In genomic region chr1:53195211-53195909, GRCh38 we compare ENCODE assay signal across 11 cellular contexts. TPM values are rescaled to one million over a fixed set of nuclear protein-coding genes. Genes with fewer than 3 reads are reported as not detected.
A peak's percentile ranks its signal among the peaks of the same experiment; 100 is the strongest.
DNase-seq lines count a peak whose midpoint lies in the region; ATAC-seq and TF ChIP-seq lines count a peak whose summit lies in the region.
"Had no signal": no experiment of that assay in that cellular context is flagged by ENCODE, and none has a peak within 500 bp of the region (broad histone marks: within the 10 kb centered on the region; RNA-seq: fewer than 3 reads in every experiment).

No MANE protein-coding gene starts in this region.

- H3K36me3 Mint-ChIP-seq in effector memory CD8-positive, alpha-beta T cell (ENCODE audit: insufficient read depth): peaks cover 13% of the 10 kb centered on the region
- peaks cover 3% of the 10 kb centered on the region for H3K36me3 Mint-ChIP-seq in neural progenitor cell

- H3F3A ChIP-seq in neural progenitor cell (ENCODE audit: low read depth): no peaks in the 10 kb centered on the region

- no peaks in the 10 kb centered on the region for H3K27me3 ChIP-seq in ACC112 (ENCODE audit: insufficient read depth, low read length)
- no peaks in the 10 kb centered on the region for H3K27me3 ChIP-seq in KMS-11 (ENCODE audit: insufficient read depth, low read depth)
- H3K27me3 ChIP-seq in neural progenitor cell: peaks cover 12% of the 10 kb centered on the region
- H3K27me3 ChIP-seq: BLaER1 treated with 17β-estradiol and CSF1 and Interleukin-3, amounts not matched to agents 10 nM and 100 nM had no signal

- H3K27ac Mint-ChIP-seq in effector memory CD8-positive, alpha-beta T cell: peak overlapping the region; percentile 96 to 99
- H3K27ac Mint-ChIP-seq in neural progenitor cell: no peak overlapping the region

- H3K27ac ChIP-seq in ACC112 (ENCODE audit: low read depth, low read length) (no peak overlapping the region), KMS-11 (no peak overlapping the region), neural progenitor cell (no peak overlapping the region)

- H3K4me3 ChIP-seq in ACC112 (ENCODE audit: low read depth, low read length) (peak overlapping the region; percentile 92), KMS-11 (IDR thresholded peaks at IDR 0.05; ENCODE audit: insufficient read depth, low read depth, low read length) (no peak overlapping the region), neural progenitor cell (no peak overlapping the region)

- DNase-seq in effector memory CD8-positive, alpha-beta T cell: no peak
- DNase-seq in neural progenitor cell (ENCODE audit: low spot score) (no peak), NCI-H446 (lab: John Stamatoyannopoulos, UW) (no peak), GM13976 (ENCODE audit: low spot score) (no peak)
- DNase-seq: amygdala; NK-92 treated with Interleukin-12 subunit alpha and Interleukin-12 subunit beta, amount 100 ng/mL, for 24 hours had no signal

- no peak overlapping the region for H3K9ac ChIP-seq in KMS-11
- no peak overlapping the region for H3K9ac ChIP-seq in neural progenitor cell

- no peak for ATAC-seq in effector memory CD8-positive, alpha-beta T cell (replicated peaks)
- no peak for ATAC-seq in HG02981 (IDR thresholded peaks at IDR 0.05; ENCODE audit: unreplicated experiment)
- ATAC-seq in GM18511 (IDR thresholded peaks at IDR 0.05; ENCODE audit: unreplicated experiment): no peak

- in situ Hi-C loops in GM13976 (cut with MboI; ENCODE audit: low sequenced_read_pairs, unreplicated experiment): loop anchor here (25.0 kb wide), 2 partner anchors 283 to 483 kb away; partner anchors contain the start of gene ECHDC2

- H3K4me1 ChIP-seq in ACC112 (ENCODE audit: control insufficient read depth, insufficient read depth, low read length, unreplicated experiment) (peaks cover 22% of the 10 kb centered on the region), KMS-11 (ENCODE audit: low read depth, poor library complexity, severe bottlenecking) (peaks cover 14% of the 10 kb centered on the region), neural progenitor cell (peaks cover 10% of the 10 kb centered on the region)

- H3K4me2 ChIP-seq in KMS-11: no peak overlapping the region
- H3K4me2 ChIP-seq in neural progenitor cell: no peak overlapping the region

- no peaks in the 10 kb centered on the region for H3K9me3 Mint-ChIP-seq in effector memory CD8-positive, alpha-beta T cell
- peaks cover 2% of the 10 kb centered on the region for H3K9me3 Mint-ChIP-seq in neural progenitor cell

- no peaks in the 10 kb centered on the region for H3K36me3 ChIP-seq in ACC112 (ENCODE audit: insufficient read depth, low read length)
- no peaks in the 10 kb centered on the region for H3K36me3 ChIP-seq in KMS-11 (ENCODE audit: insufficient read depth)
- no peaks in the 10 kb centered on the region for H3K36me3 ChIP-seq in neural progenitor cell

- peaks cover 18 to 19% of the 10 kb centered on the region in 2 donors for H3K4me1 Mint-ChIP-seq in effector memory CD8-positive, alpha-beta T cell (ENCODE audit: low read depth in 2 of 2)
- peaks cover 24% of the 10 kb centered on the region for H3K4me1 Mint-ChIP-seq in neural progenitor cell

- H4K20me1 ChIP-seq in KMS-11 (ENCODE audit: insufficient read depth): no peaks in the 10 kb centered on the region
- H4K20me1 ChIP-seq in neural progenitor cell (ENCODE audit: low read depth): no peaks in the 10 kb centered on the region
- H4K20me1 ChIP-seq: BLaER1 treated with 17β-estradiol and CSF1 and Interleukin-3, amounts not matched to agents 10 nM and 100 nM had no signal

- no peaks in the 10 kb centered on the region for H3K27me3 Mint-ChIP-seq in effector memory CD8-positive, alpha-beta T cell
- peaks cover 2% of the 10 kb centered on the region for H3K27me3 Mint-ChIP-seq in neural progenitor cell (ENCODE audit: insufficient read depth, low read depth)

- H2AFZ ChIP-seq in ACC112 (ENCODE audit: low read length, unreplicated experiment) (peak overlapping the region; percentile 79), KMS-11 (ENCODE audit: low read depth) (peak overlapping the region; percentile 99; the same call in 1 of the 2 replicates), neural progenitor cell (replicated peaks) (peak overlapping the region; percentile 81)

- TF ChIP-seq CTCF in KMS-11 (conservative IDR thresholded peaks at IDR 0.05; ENCODE audit: low read depth, low read length) (no peak), neural progenitor cell (IDR thresholded peaks at IDR 0.05) (no peak), GM13976 (IDR thresholded peaks at IDR 0.05; ENCODE audit: borderline replicate concordance, control extremely low read depth, extremely low read depth, insufficient read depth, missing control alignments) (no peak)

- peak overlapping the region; percentile 81 to 82 for H3K4me3 Mint-ChIP-seq in effector memory CD8-positive, alpha-beta T cell
- peak overlapping the region; percentile 87 for H3K4me3 Mint-ChIP-seq in neural progenitor cell

- H3K79me2 ChIP-seq in ACC112 (ENCODE audit: control insufficient read depth, insufficient read depth, low read length, unreplicated experiment) (peaks cover 18% of the 10 kb centered on the region), KMS-11 (ENCODE audit: insufficient read depth, low read depth) (peaks cover 14% of the 10 kb centered on the region; the same call in 1 of the 2 replicates), neural progenitor cell (ENCODE audit: low read depth) (peaks cover 20% of the 10 kb centered on the region)

- no peaks in the 10 kb centered on the region for H3K9me3 ChIP-seq in neural progenitor cell (ENCODE audit: low read depth)

RNA-seq across cellular contexts. Expression of gene CPT2, which starts 1.3 kb away (rescaled TPM):
- 19.0 and 29.2 TPM in 2 replicates for total RNA-seq in neural progenitor cell (ENCODE audit: low replicate concordance)

RNA-seq across cellular contexts. Expression of gene CZIB, which starts 25.1 kb away (rescaled TPM):
- total RNA-seq in neural progenitor cell (ENCODE audit: low replicate concordance): 74.0 and 115 TPM in 2 replicates

RNA-seq across cellular contexts. Expression of gene MAGOH, which starts 43.0 kb away (rescaled TPM):
- 61.4 and 109 TPM in 2 replicates for total RNA-seq in neural progenitor cell (ENCODE audit: low replicate concordance)

RNA-seq across cellular contexts. Expression of gene SLC1A7, which starts 52.9 kb away (rescaled TPM):
- total RNA-seq in neural progenitor cell (ENCODE audit: low replicate concordance): not detected in 2 replicates
